In the genomic region with DNA sequence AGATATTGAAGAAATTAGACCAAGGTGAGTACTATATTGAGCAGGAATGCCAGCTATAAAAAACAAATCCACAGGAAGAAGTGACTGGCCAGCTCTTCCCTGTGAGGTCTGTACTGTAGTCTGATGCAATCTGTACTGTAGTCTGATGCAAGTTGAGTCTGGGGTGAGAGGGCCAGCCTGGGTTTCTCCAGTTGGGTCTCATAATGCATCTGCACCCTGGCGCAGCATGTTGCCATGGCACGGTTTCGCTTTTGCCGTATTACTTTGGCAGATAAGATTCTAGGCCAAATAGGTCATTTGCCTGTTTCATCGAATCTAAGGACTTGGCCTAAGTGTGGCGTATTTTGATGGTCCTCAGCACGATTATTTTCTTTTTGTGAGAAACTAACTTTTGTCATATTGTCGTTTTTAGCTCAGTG, we compare ENCODE assay signal across 25 cellular contexts. TPM values are rescaled to one million over a fixed set of nuclear protein-coding genes. Genes with fewer than 3 reads are reported as not detected.
DNase-seq lines count a peak whose midpoint lies in the region; ATAC-seq, FAIRE-seq and TF ChIP-seq lines count a peak whose summit lies in the region.
"Had no signal": no experiment of that assay in that cellular context is flagged by ENCODE, and none has a peak within 500 bp of the region (broad histone marks: within the 10 kb centered on the region; RNA-seq: fewer than 3 reads in every experiment).

No MANE protein-coding gene starts in this region.

- POLR2A ChIA-PET in HepG2 (lab: Yijun Ruan, JAX), result no interaction called here
- POLR2A ChIA-PET in RWPE1 (lab: Yijun Ruan, JAX; ENCODE audit: low non-redundant PET), result no interaction called here

- TF ChIP-seq EP300 in HepG2 (IDR thresholded peaks at IDR 0.05; ENCODE audit: low read depth in 2 of 2, low read length in 2 of 2) (no peak), HepG2 (CRISPR knock-in tag; IDR thresholded peaks at IDR 0.05; ENCODE audit: borderline replicate concordance) (no peak)

- no peaks in the 10 kb centered on the region for H3K4me1 ChIP-seq in HepG2 (ENCODE audit: insufficient read depth, low read length)
- no peaks in the 10 kb centered on the region for H3K4me1 ChIP-seq in right lobe of liver
- peaks cover 7% of the 10 kb centered on the region for H3K4me1 ChIP-seq in upper lobe of right lung
- H3K4me1 ChIP-seq: parathyroid adenoma had no signal

- H3K4me3 ChIP-seq in HepG2 (replicated peaks in 1 of 3; ENCODE audit: insufficient read depth in 1 of 3, low read depth in 2 of 3, low read length in 3 of 3) (no peak overlapping the region), right lobe of liver (no peak overlapping the region), dorsolateral prefrontal cortex (no peak overlapping the region), upper lobe of right lung (no peak overlapping the region)
- H3K4me3 ChIP-seq: heart right ventricle, left ventricle myocardium inferior, vagina had no signal

- WGBS in HepG2 (ENCODE audit: low lambda C conversion rate), result over 99% methylated on average over 8 of the region's 8 CpGs
- WGBS in right lobe of liver (ENCODE audit: insufficient coverage, low coverage, low lambda C conversion rate, missing lambda C conversion rate), result 79% methylated on average over 8 of the region's 8 CpGs

- no peak for TF ChIP-seq CTCF in HepG2 (CRISPR knock-in tag; IDR thresholded peaks at IDR 0.05)
- no peak for TF ChIP-seq CTCF in right lobe of liver (IDR thresholded peaks at IDR 0.05)
- no peak for TF ChIP-seq CTCF in RWPE1 (conservative IDR thresholded peaks at IDR 0.05; ENCODE audit: low read depth)
- no peak for TF ChIP-seq CTCF in dorsolateral prefrontal cortex (IDR thresholded peaks at IDR 0.05 in 54 of 56, conservative IDR thresholded peaks at IDR 0.05 in 2 of 56; ENCODE audit: low read depth in 1 of 56, partially characterized antibody in 56 of 56)
- TF ChIP-seq CTCF in upper lobe of right lung (IDR thresholded peaks at IDR 0.05), result no peak

- H2AFZ ChIP-seq in HepG2 (ENCODE audit: low read length), result no peak overlapping the region
- H2AFZ ChIP-seq: parathyroid adenoma had no signal

- intact Hi-C loops in HepG2 (cut with micrococcal nuclease; ENCODE audit: unreplicated experiment) (no loop called here), right lobe of liver (cut with DNase I) (loop anchor here in 1 of 2 donors (10.0 kb wide), 1 partner anchor 50 kb away; no protein-coding TSS in a partner anchor), dorsolateral prefrontal cortex (cut with DNase I) (loop anchor here in 1 of 2 donors (10.0 kb wide), 1 partner anchor 50 kb away; no protein-coding TSS in a partner anchor), upper lobe of right lung (cut with DNase I) (loop anchor here (10.0 kb wide), 1 partner anchor 50 kb away; no protein-coding TSS in a partner anchor)

- no peak for FAIRE-seq in HepG2 (lab: Jason Lieb, UNC)

- TF ChIP-seq POLR2A in HepG2 (IDR thresholded peaks at IDR 0.05; ENCODE audit: insufficient read depth in 1 of 2, low read depth in 2 of 2, low read length in 2 of 2), result no peak
- TF ChIP-seq POLR2A in right lobe of liver (IDR thresholded peaks at IDR 0.05), result no peak

- no peak overlapping the region for H3K27ac ChIP-seq in HepG2 (ENCODE audit: extremely low read length, insufficient read depth, low read length)
- H3K27ac ChIP-seq in right lobe of liver, result no peak overlapping the region
- H3K27ac ChIP-seq in RWPE1, result peak overlapping the region; percentile 28; the same call in 1 of the 2 replicates
- peak overlapping the region in 50 of 59 donors; percentile 1 to 83 (median 60) for H3K27ac ChIP-seq in dorsolateral prefrontal cortex
- peak overlapping the region; percentile 47 for H3K27ac ChIP-seq in temporal lobe (ENCODE audit: low read depth, low read length)
- no peak overlapping the region for H3K27ac ChIP-seq in upper lobe of right lung
- H3K27ac ChIP-seq: C4-2B, heart right ventricle, left ventricle myocardium inferior, parathyroid adenoma, vagina, WERI-Rb-1 had no signal

- H3K9me3 ChIP-seq in HepG2 (ENCODE audit: low read length) (no peaks in the 10 kb centered on the region), right lobe of liver (no peaks in the 10 kb centered on the region), upper lobe of right lung (no peaks in the 10 kb centered on the region)
- H3K9me3 ChIP-seq: heart right ventricle, left ventricle myocardium inferior, vagina had no signal

- TF ChIP-seq RAD21 in HepG2 (CRISPR knock-in tag; IDR thresholded peaks at IDR 0.05), result no peak

- CTCF ChIA-PET in HepG2 (lab: Yijun Ruan, JAX; ENCODE audit: low intra/inter-chr PET ratio, low total read pairs) (no interaction called here), RWPE1 (lab: Yijun Ruan, JAX) (interaction anchor here (0.6 to 0.7 kb wide), 2 partner anchors 14 to 73 kb away, joined by 4 read pairs; no protein-coding TSS in a partner anchor)

- BruUV-seq in HepG2 (replicated peaks; lab: Mats Ljungman, UMichigan), result no TSS peak

- H3K4me2 ChIP-seq in HepG2 (ENCODE audit: low read depth, low read length), result no peak overlapping the region

- no peaks in the 10 kb centered on the region for H4K20me1 ChIP-seq in HepG2 (ENCODE audit: insufficient read depth, low read length)

- H3K9ac ChIP-seq in HepG2 (ENCODE audit: insufficient read depth, low read depth, low read length), result no peak overlapping the region
- H3K9ac ChIP-seq: parathyroid adenoma had no signal

- ATAC-seq in HepG2, result no peak
- no peak for ATAC-seq in right lobe of liver
- no peak for ATAC-seq in upper lobe of right lung
- ATAC-seq: heart right ventricle, natural killer cell, sciatic nerve had no signal

- no peaks in the 10 kb centered on the region for H3K79me2 ChIP-seq in HepG2 (ENCODE audit: insufficient read depth, low read length)
- H3K79me2 ChIP-seq: parathyroid adenoma had no signal

- DNase-seq in HepG2 (ENCODE audit: low spot score) (no peak), right lobe of liver (no peak), RWPE1 (ENCODE audit: low spot score) (no peak), dorsolateral prefrontal cortex (no peak), upper lobe of right lung (no peak), NCI-H128 (lab: John Stamatoyannopoulos, UW; ENCODE audit: unreplicated experiment) (no peak)
- no peak for DNase-seq in central memory CD4-positive, alpha-beta T cell
- DNase-seq: activated CD4-positive, alpha-beta T cell treated with anti-CD3 and anti-CD28 coated beads, Interleukin-2, amount 50 U/mL, for 4 hours; activated effector memory CD4-positive, alpha-beta T cell treated with anti-CD3 and anti-CD28 coated beads, Interleukin-2, amount 50 U/mL, for 16 hours; Calu3; EL; H7; heart right ventricle; left ventricle myocardium inferior; midbrain; natural killer cell; NCI-H82; SIG-M5; T-helper 2 cell; WERI-Rb-1 had no signal

- H3K36me3 ChIP-seq in HepG2 (replicated peaks in 1 of 2; ENCODE audit: control insufficient read depth in 1 of 2, insufficient read depth in 2 of 2, low read length in 2 of 2), result peaks cover 28 to 61% of the 10 kb centered on the region in 2 experiments
- H3K36me3 ChIP-seq in right lobe of liver, result peaks cover 0 to 67% (median 25%) of the 10 kb centered on the region in 4 donors
- peaks cover 67% of the 10 kb centered on the region for H3K36me3 ChIP-seq in upper lobe of right lung

- H3K27me3 ChIP-seq in HepG2 (ENCODE audit: control insufficient read depth in 1 of 2, insufficient read depth in 2 of 2, low read length in 2 of 2) (no peaks in the 10 kb centered on the region), right lobe of liver (no peaks in the 10 kb centered on the region), dorsolateral prefrontal cortex (no peaks in the 10 kb centered on the region), upper lobe of right lung (no peaks in the 10 kb centered on the region)
- H3K27me3 ChIP-seq: heart right ventricle, vagina had no signal

- in situ Hi-C loops in HepG2 (cut with HindIII; ENCODE audit: extremely low pct_ligation_motif_present, low pct_unique_long_range_greater_than_20kb), result no loop called here

RNA-seq across cellular contexts. Expression of a gene that starts 24.4 kb away (rescaled TPM):
- 210 and 242 TPM in 2 replicates for total RNA-seq in HepG2 (2016; rRNA removed; fragmentation: Illumina TruSeq; extraction: Trizol)
- 63.5 and 72.1 TPM in 2 replicates for total RNA-seq in HepG2 (2016; cell fraction: cytosol; rRNA removed; fragmentation: Illumina TruSeq; extraction: Trizol; ENCODE audit: low read depth)
- total RNA-seq in HepG2 (2016; cell fraction: insoluble cytoplasmic fraction; rRNA removed; fragmentation: Illumina TruSeq; extraction: Trizol), result 212 TPM in 2 replicates
- total RNA-seq in HepG2 (2016; cell fraction: membrane; rRNA removed; fragmentation: Illumina TruSeq; extraction: Trizol), result 131 and 149 TPM in 2 replicates
- total RNA-seq in HepG2 (2016; cell fraction: nucleus; rRNA removed; fragmentation: Illumina TruSeq; extraction: Trizol), result 134 TPM in 2 replicates
- polyA plus RNA-seq in HepG2 (2011; rRNA removed), result 64.8 and 67.5 TPM in 2 replicates
- polyA plus RNA-seq in HepG2 (2011; cell fraction: cytosol; rRNA removed), result 60.1 and 64.5 TPM in 2 replicates
- 37.3 and 39.4 TPM in 2 replicates for polyA plus RNA-seq in HepG2 (2011; cell fraction: nucleus; rRNA removed)
- 112 and 139 TPM in 2 replicates for polyA plus RNA-seq in HepG2 (2012)
- 80.6 and 88.6 TPM in 2 replicates for polyA plus RNA-seq in HepG2 (2016; cell fraction: cytosol; fragmentation: Illumina TruSeq; extraction: Trizol; ENCODE audit: low read depth)
- 270 and 293 TPM in 2 replicates for polyA plus RNA-seq in HepG2 (2016; cell fraction: insoluble cytoplasmic fraction; fragmentation: Illumina TruSeq; extraction: Trizol; ENCODE audit: low read depth)
- polyA plus RNA-seq in HepG2 (2016; cell fraction: membrane; fragmentation: Illumina TruSeq; extraction: Trizol; ENCODE audit: low read depth), result 132 and 155 TPM in 2 replicates
- polyA plus RNA-seq in HepG2 (2016; cell fraction: nucleus; fragmentation: Illumina TruSeq; extraction: Trizol; ENCODE audit: insufficient read depth, low read depth), result 206 and 219 TPM in 2 replicates
- polyA minus RNA-seq in HepG2 (2011; rRNA and poly(A)+ RNA removed; ENCODE audit: low replicate concordance), result 119 and 158 TPM in 2 replicates
- polyA minus RNA-seq in HepG2 (2011; cell fraction: cytosol; rRNA and poly(A)+ RNA removed), result 59.4 and 61.6 TPM in 2 replicates
- polyA minus RNA-seq in HepG2 (2011; cell fraction: nucleus; rRNA and poly(A)+ RNA removed), result 35.2 and 45.2 TPM in 2 replicates
- total RNA-seq in right lobe of liver, result 100 to 1,000 TPM in 1 of 6 experiments, 10 to 100 TPM in 5; 51.9 to 151 (median 72.0) TPM
- 10 to 100 TPM; 47.6 to 99.3 (median 70.6) TPM for total RNA-seq in dorsolateral prefrontal cortex
- 80.9 TPM for total RNA-seq in temporal lobe
- 166 TPM for total RNA-seq in upper lobe of right lung

RNA-seq across cellular contexts. Expression of a gene that starts 55.8 kb away (rescaled TPM):
- total RNA-seq in HepG2 (2016; rRNA removed; fragmentation: Illumina TruSeq; extraction: Trizol) (22.0 and 24.9 TPM in 2 replicates), right lobe of liver (1 to 10 TPM; 1.8 to 9.3 (median 5.7) TPM), dorsolateral prefrontal cortex (10 to 100 TPM in 108 of 120 experiments, 1 to 10 TPM in 12; 7.2 to 24.1 (median 14.9) TPM), temporal lobe (5.9 TPM), upper lobe of right lung (10.2 TPM)
- 32.3 and 41.2 TPM in 2 replicates for total RNA-seq in HepG2 (2016; cell fraction: cytosol; rRNA removed; fragmentation: Illumina TruSeq; extraction: Trizol; ENCODE audit: low read depth)
- total RNA-seq in HepG2 (2016; cell fraction: insoluble cytoplasmic fraction; rRNA removed; fragmentation: Illumina TruSeq; extraction: Trizol), result 18.1 and 23.2 TPM in 2 replicates
- total RNA-seq in HepG2 (2016; cell fraction: membrane; rRNA removed; fragmentation: Illumina TruSeq; extraction: Trizol), result 41.4 and 43.7 TPM in 2 replicates
- 8.1 and 10.8 TPM in 2 replicates for total RNA-seq in HepG2 (2016; cell fraction: nucleus; rRNA removed; fragmentation: Illumina TruSeq; extraction: Trizol)
- polyA plus RNA-seq in HepG2 (2011; rRNA removed), result 2.9 and 3.3 TPM in 2 replicates
- 3.8 and 4.5 TPM in 2 replicates for polyA plus RNA-seq in HepG2 (2011; cell fraction: cytosol; rRNA removed)
- 2.8 and 3.7 TPM in 2 replicates for polyA plus RNA-seq in HepG2 (2011; cell fraction: nucleus; rRNA removed)
- 5.0 and 10.5 TPM in 2 replicates for polyA plus RNA-seq in HepG2 (2012)
- polyA plus RNA-seq in HepG2 (2016; cell fraction: cytosol; fragmentation: Illumina TruSeq; extraction: Trizol; ENCODE audit: low read depth), result 49.6 and 69.4 TPM in 2 replicates
- 33.2 and 38.1 TPM in 2 replicates for polyA plus RNA-seq in HepG2 (2016; cell fraction: insoluble cytoplasmic fraction; fragmentation: Illumina TruSeq; extraction: Trizol; ENCODE audit: low read depth)
- 55.5 and 60.0 TPM in 2 replicates for polyA plus RNA-seq in HepG2 (2016; cell fraction: membrane; fragmentation: Illumina TruSeq; extraction: Trizol; ENCODE audit: low read depth)
- 17.3 and 17.4 TPM in 2 replicates for polyA plus RNA-seq in HepG2 (2016; cell fraction: nucleus; fragmentation: Illumina TruSeq; extraction: Trizol; ENCODE audit: insufficient read depth, low read depth)
- polyA minus RNA-seq in HepG2 (2011; rRNA and poly(A)+ RNA removed; ENCODE audit: low replicate concordance), result 5.9 and 8.9 TPM in 2 replicates
- polyA minus RNA-seq in HepG2 (2011; cell fraction: cytosol; rRNA and poly(A)+ RNA removed), result 1.5 and 2.0 TPM in 2 replicates
- polyA minus RNA-seq in HepG2 (2011; cell fraction: nucleus; rRNA and poly(A)+ RNA removed), result 1.0 and 3.9 TPM in 2 replicates

Comparison
In these comparisons a context has a peak if more than half of its experiments do, and no peak if none do; other contexts are left out.
1. H3K27ac ChIP-seq: peak in RWPE1 (single experiment), dorsolateral prefrontal cortex (50 of 59) and temporal lobe (single experiment); none in HepG2 (single experiment), right lobe of liver (0 of 3) and upper lobe of right lung (single experiment).